In the genomic region with DNA sequence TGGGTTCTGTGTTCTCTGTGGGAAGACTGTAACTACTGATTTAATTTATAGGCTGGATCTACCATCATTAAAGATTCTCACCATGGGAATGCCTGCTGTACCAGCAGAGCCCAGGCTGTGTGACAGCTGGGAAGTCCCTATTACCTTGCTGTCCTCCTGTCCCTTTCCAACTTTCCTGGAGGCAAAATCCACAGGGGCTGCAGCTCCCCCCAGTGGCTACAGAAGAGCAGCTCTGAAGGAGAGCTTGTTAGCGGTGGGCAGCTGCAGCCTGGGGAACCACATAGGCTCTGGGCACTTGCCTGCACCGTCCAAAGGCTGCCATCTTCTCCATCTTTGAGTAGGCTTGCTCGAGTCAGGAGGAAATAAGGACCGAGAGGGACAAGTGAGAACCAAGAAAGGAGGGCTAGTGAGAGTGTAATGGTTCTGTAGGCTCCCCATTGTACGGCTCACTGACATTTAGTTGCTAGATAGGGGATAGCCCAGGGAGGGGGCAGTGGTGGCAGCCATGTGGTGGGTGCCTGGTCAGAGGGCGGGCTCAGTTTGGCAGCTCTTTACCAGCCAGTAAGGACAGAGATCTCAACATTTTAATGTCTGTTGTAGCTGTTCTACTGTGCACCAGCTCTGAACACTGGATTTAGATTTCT, we compare ENCODE assay signal across 8 cellular contexts.
DNase-seq lines count a peak whose midpoint lies in the region; ATAC-seq, FAIRE-seq and TF ChIP-seq lines count a peak whose summit lies in the region.

No MANE protein-coding gene starts in this region.

- H3K9me3 Mint-ChIP-seq in activated naive CD8-positive, alpha-beta T cell treated with anti-CD3 and anti-CD28 coated beads, Interleukin-2, amount 50 U/mL, for 24 hours: no peaks in the 10 kb centered on the region

- H3K9me3 ChIP-seq in cardiac muscle cell (ENCODE audit: low read depth) (no peaks in the 10 kb centered on the region), psoas muscle (peaks cover under 1% of the 10 kb centered on the region)

- no peaks in the 10 kb centered on the region for H3K36me3 Mint-ChIP-seq in activated naive CD8-positive, alpha-beta T cell treated with anti-CD3 and anti-CD28 coated beads, Interleukin-2, amount 50 U/mL, for 24 hours (ENCODE audit: low read depth)

- no peaks in the 10 kb centered on the region for H3K4me1 Mint-ChIP-seq in activated naive CD8-positive, alpha-beta T cell treated with anti-CD3 and anti-CD28 coated beads, Interleukin-2, amount 50 U/mL, for 24 hours

- H3K4me3 Mint-ChIP-seq in activated naive CD8-positive, alpha-beta T cell treated with anti-CD3 and anti-CD28 coated beads, Interleukin-2, amount 50 U/mL, for 24 hours: no peak overlapping the region

- CTCF ChIA-PET in AG04449 (lab: Yijun Ruan, JAX): interaction anchor here (0.5 to 11.1 kb wide), 43 partner anchors 8 to 463 kb away, joined by 3 to 309 read pairs (median 4); partner anchors contain the start of gene LRRC1

- POLR2A ChIA-PET in AG04449 (lab: Yijun Ruan, JAX): interaction anchor here (0.9 to 2.2 kb wide), 2 partner anchors 160 to 162 kb away, joined by 3 to 20 read pairs; partner anchors contain the start of gene LRRC1

- H3K27me3 ChIP-seq in cardiac muscle cell (no peaks in the 10 kb centered on the region), psoas muscle (ENCODE audit: insufficient read depth in 3 of 3, low read length in 2 of 3) (no peaks in the 10 kb centered on the region)

- H3K27me3 Mint-ChIP-seq in activated naive CD8-positive, alpha-beta T cell treated with anti-CD3 and anti-CD28 coated beads, Interleukin-2, amount 50 U/mL, for 24 hours: peaks cover 1% of the 10 kb centered on the region

- intact Hi-C loops in psoas muscle (cut with DNase I): loop anchor here in 1 of 2 donors (5.0 kb wide), 1 partner anchor 164 kb away; no protein-coding TSS in a partner anchor

- no peaks in the 10 kb centered on the region for H3K4me1 ChIP-seq in cardiac muscle cell (ENCODE audit: low read depth)
- H3K4me1 ChIP-seq in psoas muscle: no peaks in the 10 kb centered on the region

- H3K27ac ChIP-seq in cardiac muscle cell (no peak overlapping the region), psoas muscle (no peak overlapping the region)

- ATAC-seq in HG03045 (IDR thresholded peaks at IDR 0.05; ENCODE audit: unreplicated experiment): peak; percentile 62
- peak; percentile 57 for ATAC-seq in activated naive CD8-positive, alpha-beta T cell treated with anti-CD3 and anti-CD28 coated beads, Interleukin-2, amount 50 U/mL, for 24 hours
- ATAC-seq in psoas muscle: peak in 3 of 4 donors; percentile 33 to 68 (median 55)

- H3K36me3 ChIP-seq in cardiac muscle cell (no peaks in the 10 kb centered on the region), psoas muscle (ENCODE audit: insufficient read depth in 1 of 2, low read depth in 1 of 2) (no peaks in the 10 kb centered on the region)

- FAIRE-seq in GM18507 (lab: Jason Lieb, UNC): peak; percentile 89

- DNase-seq in AG04449 (ENCODE audit: low read depth, low spot score) (no peak), GM18507 (ENCODE audit: extremely low spot score, insufficient read length, low read depth) (peak; percentile 36), NCI-H2196 (lab: John Stamatoyannopoulos, UW; ENCODE audit: unreplicated experiment) (peak; percentile 56), cardiac muscle cell (ENCODE audit: low read depth in 1 of 2, low spot score in 1 of 2) (peak; percentile 77 to 84), psoas muscle (peak; percentile 36 to 49)
- DNase-seq in activated naive CD8-positive, alpha-beta T cell treated with anti-CD3 and anti-CD28 coated beads, Interleukin-2, amount 50 U/mL, for 24 hours: peak; percentile 32
- no peak for DNase-seq in stimulated activated naive CD4-positive, alpha-beta T cell (lab: John Stamatoyannopoulos, UW)

- WGBS in psoas muscle, 3 donors: 29 to 44% (median 41%) methylated on average over 6 of the region's 6 CpGs

- H3K4me3 ChIP-seq in AG04449 (ENCODE audit: low read depth, low read length) (no peak overlapping the region), cardiac muscle cell (no peak overlapping the region), psoas muscle (no peak overlapping the region)

- TF ChIP-seq CTCF in AG04449 (IDR thresholded peaks at IDR 0.05; ENCODE audit: insufficient read depth, low read length, missing control alignments) (peak; percentile 91), cardiac muscle cell (IDR thresholded peaks at IDR 0.05; ENCODE audit: low read depth, low read length) (peak; percentile 88), psoas muscle (IDR thresholded peaks at IDR 0.05) (peak; percentile 54)

- no peak overlapping the region for H3K27ac Mint-ChIP-seq in activated naive CD8-positive, alpha-beta T cell treated with anti-CD3 and anti-CD28 coated beads, Interleukin-2, amount 50 U/mL, for 24 hours

Comparison
In these comparisons a context has a peak if more than half of its experiments do, and no peak if none do; other contexts are left out.
1. DNase-seq: peak in GM18507 (single experiment), NCI-H2196 (single experiment), activated naive CD8-positive, alpha-beta T cell treated with anti-CD3 and anti-CD28 coated beads, Interleukin-2, amount 50 U/mL, for 24 hours (single experiment), cardiac muscle cell (2 of 2) and psoas muscle (2 of 2); none in AG04449 (single experiment) and stimulated activated naive CD4-positive, alpha-beta T cell (0 of 6).
2. Peak in every context shown above with its lines, with median percentiles within 50 percentile points of each other: CTCF ChIP-seq and ATAC-seq.